9 cellular contexts compared by ENCODE assay signal in genomic region chr1:1080122-1080753, GRCh38. TPM values are rescaled to one million over a fixed set of nuclear protein-coding genes. Genes with fewer than 3 reads are reported as not detected.
A peak's percentile ranks its signal among the peaks of the same experiment; 100 is the strongest.
DNase-seq lines count a peak whose midpoint lies in the region; ATAC-seq lines count a peak whose summit lies in the region.
"Had no signal": no experiment of that assay in that cellular context is flagged by ENCODE, and none has a peak within 500 bp of the region (broad histone marks: within the 10 kb centered on the region; RNA-seq: fewer than 3 reads in every experiment).

No MANE protein-coding gene starts in this region.

- H3K9ac ChIP-seq in SK-N-MC (ENCODE audit: insufficient read length), result no peak overlapping the region

- H3K4me3 ChIP-seq in SK-N-MC, result peak overlapping the region; percentile 74
- H3K4me3 ChIP-seq in naive thymus-derived CD4-positive, alpha-beta T cell (ENCODE audit: low read length), result no peak overlapping the region

- no peaks in the 10 kb centered on the region for H3K36me3 ChIP-seq in SK-N-MC (ENCODE audit: insufficient read depth, low read length)
- peaks cover 0 to 7% (median 0%) of the 10 kb centered on the region in 3 experiments for H3K36me3 ChIP-seq in naive thymus-derived CD4-positive, alpha-beta T cell (ENCODE audit: control insufficient read depth in 2 of 3, insufficient read depth in 3 of 3, low read length in 3 of 3)

- peaks cover 0 to 11% of the 10 kb centered on the region in 2 donors for H3K4me1 ChIP-seq in naive thymus-derived CD4-positive, alpha-beta T cell (ENCODE audit: control insufficient read depth in 2 of 2, insufficient read depth in 2 of 2, low read length in 2 of 2)

- POLR2A ChIA-PET in naive thymus-derived CD4-positive, alpha-beta T cell (lab: Charles Lee), result no interaction called here

- no peaks in the 10 kb centered on the region for H3K9me3 ChIP-seq in SK-N-MC (ENCODE audit: low read depth, low read length)
- H3K9me3 ChIP-seq in naive thymus-derived CD4-positive, alpha-beta T cell (ENCODE audit: control insufficient read depth in 2 of 3, low read length in 3 of 3), result no peaks in the 10 kb centered on the region

- CTCF ChIA-PET in naive thymus-derived CD4-positive, alpha-beta T cell (lab: Charles Lee), result no interaction called here

- DNase-seq in DMS 273 treated with DMSO at 0.1 percent for 48 hours (lab: John Stamatoyannopoulos, UW) (peak; percentile 53), SK-N-MC (ENCODE audit: low read depth, low spot score) (no peak), epithelial cell of prostate (ENCODE audit: low read depth, low spot score) (no peak), HT-29 (ENCODE audit: low spot score) (no peak), inferior parietal cortex (ENCODE audit: extremely low spot score) (no peak)
- peak in 2 of 9 donors; percentile 13 to 32 for DNase-seq in naive thymus-derived CD4-positive, alpha-beta T cell

- intact Hi-C loops in naive thymus-derived CD4-positive, alpha-beta T cell (cut with micrococcal nuclease), result no loop called here

- H3K27ac Mint-ChIP-seq in naive thymus-derived CD4-positive, alpha-beta T cell, result no peak overlapping the region

- ATAC-seq in HG03045 (IDR thresholded peaks at IDR 0.05; ENCODE audit: unreplicated experiment) (peak; percentile 36), HG03139 (IDR thresholded peaks at IDR 0.05; ENCODE audit: unreplicated experiment) (no peak)
- peak; percentile 55 for ATAC-seq in naive thymus-derived CD4-positive, alpha-beta T cell

- no peaks in the 10 kb centered on the region for H3K9me3 Mint-ChIP-seq in naive thymus-derived CD4-positive, alpha-beta T cell

- H3K4me1 Mint-ChIP-seq in naive thymus-derived CD4-positive, alpha-beta T cell, result peaks cover 0 to 4% (median 0%) of the 10 kb centered on the region in 7 donors

- H3K36me3 Mint-ChIP-seq in naive thymus-derived CD4-positive, alpha-beta T cell, result no peaks in the 10 kb centered on the region

- H3K27ac ChIP-seq in SK-N-MC (no peak overlapping the region), epithelial cell of prostate (peak overlapping the region; percentile 89)
- no peak overlapping the region for H3K27ac ChIP-seq in naive thymus-derived CD4-positive, alpha-beta T cell (ENCODE audit: low read depth, low read length)

- H3K27me3 Mint-ChIP-seq in naive thymus-derived CD4-positive, alpha-beta T cell, result no peaks in the 10 kb centered on the region

- H3K27me3 ChIP-seq in naive thymus-derived CD4-positive, alpha-beta T cell (ENCODE audit: control insufficient read depth in 2 of 2, insufficient read depth in 2 of 2, low read length in 2 of 2), result no peaks in the 10 kb centered on the region

- H3K4me3 Mint-ChIP-seq in naive thymus-derived CD4-positive, alpha-beta T cell, result peak overlapping the region in 1 of 10 donors; percentile 77

RNA-seq across cellular contexts. Expression of gene RNF223, which starts 6.1 kb away (rescaled TPM):
- total RNA-seq in naive thymus-derived CD4-positive, alpha-beta T cell, result under 1 TPM in 1 of 5 experiments, not detected in 4; 0.32 TPM
- polyA plus RNA-seq in naive thymus-derived CD4-positive, alpha-beta T cell, result not detected
- 16.2 and 16.5 TPM in 2 replicates for total RNA-seq in HT-29 (2014; rRNA removed; shearing (Covaris generic))
- total RNA-seq: pulmonary artery endothelial cell had no signal

RNA-seq across cellular contexts. Expression of gene C1orf159, which starts 35.7 kb away (rescaled TPM):
- 10 to 100 TPM; 17.6 to 21.9 (median 19.6) TPM for total RNA-seq in naive thymus-derived CD4-positive, alpha-beta T cell
- polyA plus RNA-seq in naive thymus-derived CD4-positive, alpha-beta T cell, result 10 to 100 TPM in 1 of 2 donors, 1 to 10 TPM in 1; 6.4 to 10.5 TPM
- 61.4 and 67.6 TPM in 2 replicates for total RNA-seq in HT-29 (2014; rRNA removed; shearing (Covaris generic))

Comparison
In these comparisons a context has a peak if more than half of its experiments do, and no peak if none do; other contexts are left out.
1. RNA of gene RNF223, which starts 6.1 kb away (total RNA-seq): 16.2 to 16.5 TPM in HT-29; 0.32 TPM in naive thymus-derived CD4-positive, alpha-beta T cell; every median in the first group is over 10 times any median in the second.